18 cellular contexts compared by ENCODE assay signal in genomic region chr14:61226015-61226654, GRCh38. TPM values are rescaled to one million over a fixed set of nuclear protein-coding genes. Genes with fewer than 3 reads are reported as not detected.
DNase-seq lines count a peak whose midpoint lies in the region; ATAC-seq and TF ChIP-seq lines count a peak whose summit lies in the region.
"Had no signal": no experiment of that assay in that cellular context is flagged by ENCODE, and none has a peak within 500 bp of the region (broad histone marks: within the 10 kb centered on the region; RNA-seq: fewer than 3 reads in every experiment).

No MANE protein-coding gene starts in this region.

- H3K4me1 ChIP-seq in HEK293 (ENCODE audit: control insufficient read depth, insufficient read depth, low read length) (peaks cover 2% of the 10 kb centered on the region; the same call in 1 of the 2 replicates), psoas muscle (peaks cover 59% of the 10 kb centered on the region)
- H3K4me1 ChIP-seq: BE2C, HAP-1 had no signal

- intact Hi-C loops in psoas muscle (cut with DNase I) = no loop called here

- TF ChIP-seq CTCF in HEK293 (tag by site-specific recombination; IDR thresholded peaks at IDR 0.05) (no peak), astrocyte of the spinal cord (IDR thresholded peaks at IDR 0.05; ENCODE audit: low read depth, low read length) (no peak), psoas muscle (IDR thresholded peaks at IDR 0.05) (no peak)

- WGBS in psoas muscle, 3 donors = 44 to 45% (median 45%) methylated on average over 5 of the region's 5 CpGs

- H3K4me3 ChIP-seq in HEK293 (ENCODE audit: low read depth, low read length) = no peak overlapping the region
- no peak overlapping the region for H3K4me3 ChIP-seq in astrocyte of the spinal cord (ENCODE audit: low read depth, low read length)
- no peak overlapping the region for H3K4me3 ChIP-seq in psoas muscle
- H3K4me3 ChIP-seq: HAP-1, MG63 had no signal

- H3K36me3 ChIP-seq in HEK293 (ENCODE audit: control insufficient read depth in 2 of 2, insufficient read depth in 1 of 2, low read length in 2 of 2) = no peaks in the 10 kb centered on the region
- no peaks in the 10 kb centered on the region for H3K36me3 ChIP-seq in psoas muscle (ENCODE audit: insufficient read depth in 1 of 2, low read depth in 1 of 2)
- H3K36me3 ChIP-seq: BE2C, HAP-1, MG63 had no signal

- CTCF ChIA-PET in HEK293 (lab: Yijun Ruan, JAX) = no interaction called here

- no peaks in the 10 kb centered on the region for H3K27me3 ChIP-seq in psoas muscle (ENCODE audit: insufficient read depth in 3 of 3, low read length in 2 of 3)
- H3K27me3 ChIP-seq: MG63 had no signal

- no peak overlapping the region for H3K27ac ChIP-seq in HEK293 (ENCODE audit: extremely low read depth, low read depth, low read length)
- H3K27ac ChIP-seq in psoas muscle = peak overlapping the region; percentile 63
- H3K27ac ChIP-seq: KMS-11 had no signal

- H3K9me3 ChIP-seq in HEK293 (ENCODE audit: control insufficient read depth, insufficient read depth, low read depth, low read length) (no peaks in the 10 kb centered on the region), psoas muscle (no peaks in the 10 kb centered on the region)
- H3K9me3 ChIP-seq: BE2C, HAP-1, MG63 had no signal

- in situ Hi-C loops in astrocyte of the spinal cord (cut with HindIII; ENCODE audit: low sequenced_read_pairs) = no loop called here

- peak; percentile 7 for DNase-seq in AG08395 (ENCODE audit: low spot score)
- DNase-seq in astrocyte of the spinal cord (ENCODE audit: low read depth, low spot score) = peak; percentile 62
- DNase-seq in psoas muscle = no peak
- DNase-seq in stimulated activated CD4-positive, alpha-beta T cell treated with anti-CD3 and anti-CD28 coated beads, Interleukin-15, amount 100 ng/mL, for 24 hours = no peak
- DNase-seq: BE2C; CD4-positive, alpha-beta memory T cell; MG63; NCI-H1092; NCI-H2081 treated with DMSO at 0.1 percent for 48 hours; NCI-H524 had no signal

- ATAC-seq in psoas muscle (peak in 1 of 4 donors; percentile 18), HG03139 (IDR thresholded peaks at IDR 0.05; ENCODE audit: unreplicated experiment) (no peak), HG02759 (IDR thresholded peaks at IDR 0.05; ENCODE audit: unreplicated experiment) (no peak), HG02970 (IDR thresholded peaks at IDR 0.05; ENCODE audit: low FRiP score, unreplicated experiment) (no peak)
- ATAC-seq: HepG2, Panc1 had no signal

- POLR2A ChIA-PET in HEK293 (lab: Yijun Ruan, JAX) = no interaction called here

TF ChIP-seq in HEK293, 187 proteins besides CTCF, POLR2A, EP300 and RAD21:
- TF ChIP-seq ZNF248 (tag by site-specific recombination; IDR thresholded peaks at IDR 0.05) = no peak
- TF ChIP-seq EGR2 (tag by site-specific recombination; IDR thresholded peaks at IDR 0.05; ENCODE audit: low read depth) = 0 out of 2 replicates have a peak, but pooled peaks have one; percentile 13

RNA-seq across cellular contexts. Expression of gene TMEM30B, which starts 55.0 kb away (rescaled TPM):
- total RNA-seq in psoas muscle = 1 to 10 TPM in 2 of 4 donors, under 1 TPM in 2; 0.80 to 2.0 (median 1.0) TPM
- polyA plus RNA-seq in psoas muscle = under 1 TPM; 0.30 to 0.33 (median 0.31) TPM
- total RNA-seq: HepG2 had no signal
- polyA plus RNA-seq: HepG2 had no signal

Comparison
In these comparisons a context has a peak if more than half of its experiments do, and no peak if none do; other contexts are left out.
1. DNase-seq: peak in AG08395 (single experiment) and astrocyte of the spinal cord (single experiment); none in psoas muscle (0 of 2) and stimulated activated CD4-positive, alpha-beta T cell treated with anti-CD3 and anti-CD28 coated beads, Interleukin-15, amount 100 ng/mL, for 24 hours (single experiment).